ENCODE assay signal across 22 cellular contexts in the genomic region with DNA sequence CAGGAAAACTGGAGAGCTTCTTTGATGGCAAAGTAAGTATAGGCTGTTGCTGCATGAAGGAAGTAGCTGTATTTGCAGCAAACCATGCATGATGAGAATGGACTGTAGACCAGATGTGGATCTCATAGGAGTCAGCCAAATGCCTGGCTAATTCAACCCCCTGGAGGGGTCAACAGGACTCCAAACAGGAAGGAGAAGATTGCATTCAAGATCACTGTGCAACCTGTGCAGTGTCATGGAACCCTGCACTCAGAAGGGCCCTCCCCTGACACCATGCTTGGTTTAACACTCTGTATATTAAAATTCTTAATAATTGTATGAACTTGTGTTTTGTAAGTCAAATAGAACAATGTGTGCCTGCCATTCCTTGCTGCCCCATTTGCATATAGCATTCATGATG.
"Had no signal": no experiment of that assay in that cellular context is flagged by ENCODE, and none has a peak within 500 bp of the region (broad histone marks: within the 10 kb centered on the region; RNA-seq: fewer than 3 reads in every experiment).

No MANE protein-coding gene starts in this region.

- H3K36me3 ChIP-seq: lower lobe of right lung, right lobe of liver, suprapubic skin, transverse colon, upper lobe of right lung, uterus had no signal

- H3K27ac Mint-ChIP-seq: immature natural killer cell; natural killer cell; progenitor cell of endocrine pancreas; stimulated activated naive CD8-positive, alpha-beta T cell treated with anti-CD3 and anti-CD28 coated beads, Interleukin-15, amount 100 ng/mL, for 72 hours had no signal

- H3K9me3 ChIP-seq: lower lobe of right lung, right lobe of liver, suprapubic skin, transverse colon, upper lobe of right lung, uterus had no signal

- H3K4me3 Mint-ChIP-seq: immature natural killer cell; natural killer cell; stimulated activated naive CD8-positive, alpha-beta T cell treated with anti-CD3 and anti-CD28 coated beads, Interleukin-15, amount 100 ng/mL, for 72 hours had no signal

- H3K27ac ChIP-seq: lower lobe of right lung, parathyroid adenoma, right lobe of liver, suprapubic skin, transverse colon, upper lobe of right lung, uterus had no signal

- H3K9me3 Mint-ChIP-seq: stimulated activated naive CD8-positive, alpha-beta T cell treated with anti-CD3 and anti-CD28 coated beads, Interleukin-15, amount 100 ng/mL, for 72 hours had no signal

- H3K27me3 ChIP-seq: right lobe of liver, suprapubic skin, transverse colon, upper lobe of right lung, uterus had no signal

- H3K4me1 ChIP-seq: lower lobe of right lung, parathyroid adenoma, right lobe of liver, suprapubic skin, transverse colon, upper lobe of right lung, uterus had no signal

- H3K4me3 ChIP-seq: lower lobe of right lung, right lobe of liver, suprapubic skin, transverse colon, upper lobe of right lung, uterus had no signal

- DNase-seq: cortex of kidney; effector CD4-positive, alpha-beta T cell; hypothalamus; immature natural killer cell; islet precursor cell; kidney glomerular epithelial cell; left colon; left ventricle myocardium superior; lower lobe of right lung; natural killer cell; right lobe of liver; small intestine; stimulated activated CD4-positive, alpha-beta T cell treated with anti-CD3 and anti-CD28 coated beads, Interleukin-15, amount 100 ng/mL, for 24 hours; stimulated activated CD4-positive, alpha-beta T cell treated with anti-CD3 and anti-CD28 coated beads, Interleukin-2, amount 100 ng/mL, for 48 hours; stimulated activated naive CD4-positive, alpha-beta T cell; stimulated activated naive CD8-positive, alpha-beta T cell treated with anti-CD3 and anti-CD28 coated beads, Interleukin-15, amount 100 ng/mL, for 72 hours; transverse colon; upper lobe of right lung; uterus had no signal

- H3K36me3 Mint-ChIP-seq: immature natural killer cell, natural killer cell had no signal

- ATAC-seq: left colon; left ventricle myocardium superior; lower lobe of right lung; right lobe of liver; stimulated activated naive CD8-positive, alpha-beta T cell treated with anti-CD3 and anti-CD28 coated beads, Interleukin-15, amount 100 ng/mL, for 72 hours; upper lobe of right lung had no signal

- H3K27me3 Mint-ChIP-seq: progenitor cell of endocrine pancreas; stimulated activated naive CD8-positive, alpha-beta T cell treated with anti-CD3 and anti-CD28 coated beads, Interleukin-15, amount 100 ng/mL, for 72 hours had no signal

- H3K4me1 Mint-ChIP-seq: immature natural killer cell; natural killer cell; stimulated activated naive CD8-positive, alpha-beta T cell treated with anti-CD3 and anti-CD28 coated beads, Interleukin-15, amount 100 ng/mL, for 72 hours had no signal
